Comparison of ENCODE assay signal across 8 cellular contexts in the genomic region with DNA sequence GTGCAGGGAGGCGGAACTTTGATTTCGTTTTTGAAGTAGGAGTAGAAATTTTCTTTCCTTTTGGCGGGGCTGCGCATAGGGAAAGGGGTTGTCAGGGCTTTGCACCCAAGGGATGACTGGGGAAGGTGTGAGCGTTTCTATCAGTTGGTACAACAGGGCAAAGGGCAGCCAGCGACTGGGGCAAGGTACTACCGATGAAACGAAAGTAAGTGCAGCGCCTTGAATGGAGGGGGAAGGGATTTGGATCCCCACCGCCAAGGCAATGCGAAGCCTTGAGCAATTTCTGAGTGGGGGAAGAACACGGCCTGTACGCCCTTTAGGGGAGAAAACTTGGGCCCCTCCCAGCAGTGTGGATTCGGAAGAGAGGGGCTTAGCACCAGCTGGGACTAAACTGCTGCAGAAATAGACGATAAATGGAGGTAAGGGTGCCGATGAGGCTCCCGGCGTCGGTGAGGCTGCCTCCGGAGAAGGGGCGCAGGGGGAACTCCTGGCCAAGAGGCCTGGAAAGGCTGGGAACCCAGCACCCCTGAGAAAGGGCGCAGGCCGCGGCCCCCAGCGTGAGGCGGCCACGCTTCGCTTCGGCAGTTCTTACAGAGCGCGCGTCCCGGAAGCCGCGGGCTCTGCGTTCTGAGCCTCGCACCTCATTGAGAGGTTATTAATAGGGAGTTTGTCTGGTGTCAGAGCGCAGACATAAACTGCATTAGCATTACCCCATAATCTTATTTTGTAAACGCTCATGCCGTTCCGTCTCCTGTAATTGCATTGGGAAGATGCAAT. TPM values are rescaled to one million over a fixed set of nuclear protein-coding genes. Genes with fewer than 3 reads are reported as not detected.
DNase-seq lines count a peak whose midpoint lies in the region; ATAC-seq, FAIRE-seq and TF ChIP-seq lines count a peak whose summit lies in the region.

No MANE protein-coding gene starts in this region.

- ATAC-seq in lung (ENCODE audit: insufficient read depth, low FRiP score): no peak

- H3K4me3 ChIP-seq in BLaER1: peak overlapping the region; percentile 49
- peak overlapping the region; percentile 38 for H3K4me3 ChIP-seq in HL-60 (replicated peaks; ENCODE audit: insufficient read depth, low read length)
- H3K4me3 ChIP-seq in astrocyte of the cerebellum (ENCODE audit: low read depth, low read length): peak overlapping the region; percentile 36
- H3K4me3 ChIP-seq in lung: peak overlapping the region; percentile 33
- peak overlapping the region; percentile 47 to 68 (median 62) for H3K4me3 ChIP-seq in transverse colon

- intact Hi-C loops in transverse colon (cut with DNase I; ENCODE audit: low total_unique reads): no loop called here

- H3K9me3 ChIP-seq in BLaER1 (no peaks in the 10 kb centered on the region), lung (ENCODE audit: control insufficient read depth in 2 of 2, insufficient read depth in 1 of 2, low read length in 1 of 2) (peaks cover 0 to 2% of the 10 kb centered on the region in 2 donors), transverse colon (no peaks in the 10 kb centered on the region)

- H4K20me1 ChIP-seq in BLaER1: peaks cover 48% of the 10 kb centered on the region

- peak overlapping the region; percentile 83 for H3K4me2 ChIP-seq in BLaER1

- H3K27ac ChIP-seq in BLaER1 (no peak overlapping the region), HL-60 (replicated peaks) (no peak overlapping the region), lung (ENCODE audit: low read depth in 1 of 2, low read length in 1 of 2) (no peak overlapping the region), transverse colon (peak overlapping the region in 3 of 4 donors; percentile 52 to 72 (median 58))

- no peak for TF ChIP-seq EP300 in transverse colon (IDR thresholded peaks at IDR 0.05; ENCODE audit: low read depth)

- FAIRE-seq in GM12892 (lab: Jason Lieb, UNC): no peak

- TF ChIP-seq POLR2A in transverse colon (IDR thresholded peaks at IDR 0.05) (peak; percentile 27), GM12892 (IDR thresholded peaks at IDR 0.05; ENCODE audit: low read depth, low read length) (no peak)

- H3K36me3 ChIP-seq in BLaER1 (no peaks in the 10 kb centered on the region), lung (ENCODE audit: control insufficient read depth in 2 of 2, insufficient read depth in 2 of 2, low read length in 2 of 2) (no peaks in the 10 kb centered on the region), transverse colon (no peaks in the 10 kb centered on the region)

- TF ChIP-seq CTCF in HL-60 (IDR thresholded peaks at IDR 0.05; ENCODE audit: insufficient read depth, low read length) (no peak), astrocyte of the cerebellum (IDR thresholded peaks at IDR 0.05; ENCODE audit: low read depth, low read length, missing control alignments) (no peak), lung (IDR thresholded peaks at IDR 0.05; ENCODE audit: control extremely low read depth, extremely low read depth) (no peak), transverse colon (IDR thresholded peaks at IDR 0.05) (no peak)

- DNase-seq in HL-60 (ENCODE audit: low read depth in 1 of 2, low spot score in 1 of 2): no peak
- DNase-seq in astrocyte of the cerebellum (ENCODE audit: low read depth): no peak
- DNase-seq in lung (ENCODE audit: low spot score): no peak
- DNase-seq in transverse colon: peak; percentile 74
- DNase-seq in GM12892 (ENCODE audit: insufficient read length): no peak
- no peak for DNase-seq in DMS79 treated with DMSO at 0.1 percent for 48 hours (lab: John Stamatoyannopoulos, UW)
- DNase-seq in NCI-H1092 (lab: John Stamatoyannopoulos, UW): no peak

- peaks cover 79% of the 10 kb centered on the region for H3K27me3 ChIP-seq in BLaER1
- peaks cover 69% of the 10 kb centered on the region for H3K27me3 ChIP-seq in HL-60 (ENCODE audit: insufficient read depth, poor library complexity, severe bottlenecking)
- no peaks in the 10 kb centered on the region for H3K27me3 ChIP-seq in lung (ENCODE audit: control insufficient read depth, insufficient read depth)
- peaks cover 86% of the 10 kb centered on the region for H3K27me3 ChIP-seq in transverse colon

- WGBS in lung, 2 donors: 7 to 8% methylated on average over 41 of the region's 41 CpGs
- WGBS in transverse colon (ENCODE audit: low coverage in 1 of 2), 2 donors: 5 to 7% methylated on average over 13 to 39 of the region's 41 CpGs

- no peak overlapping the region for H3K9ac ChIP-seq in BLaER1

- in situ Hi-C loops in astrocyte of the cerebellum (cut with HindIII; ENCODE audit: low sequenced_read_pairs) (no loop called here), transverse colon (cut with MboI; ENCODE audit: low pct_ligation_motif_present in 1 of 4, low pct_unique_long_range_greater_than_20kb in 1 of 4, low sequenced_read_pairs in 3 of 4) (no loop called here)

- peaks cover 34% of the 10 kb centered on the region for H3K4me1 ChIP-seq in BLaER1
- H3K4me1 ChIP-seq in lung (ENCODE audit: control insufficient read depth in 2 of 2, insufficient read depth in 2 of 2, low read length in 2 of 2): peaks cover 0 to 6% of the 10 kb centered on the region in 2 donors
- H3K4me1 ChIP-seq in transverse colon: peaks cover 6 to 31% (median 21%) of the 10 kb centered on the region in 4 donors

RNA-seq across cellular contexts. Expression of gene TLX1, which starts 10.0 kb away (rescaled TPM):
- total RNA-seq in lung (not detected), transverse colon (under 1 TPM in 2 of 4 donors, not detected in 2; 0.14 to 0.60 TPM)
- polyA plus RNA-seq in lung: not detected
- not detected for polyA plus RNA-seq in GM12892 (2012; ENCODE audit: missing spikeins)

RNA-seq across cellular contexts. Expression of gene KAZALD1, which starts 59.3 kb away (rescaled TPM):
- 10 to 100 TPM in 1 of 2 donors, 1 to 10 TPM in 1; 8.2 to 12.1 TPM for total RNA-seq in lung
- polyA plus RNA-seq in lung: 1 to 10 TPM; 4.1 to 6.5 TPM
- total RNA-seq in transverse colon: 10 to 100 TPM in 2 of 4 donors, 1 to 10 TPM in 2; 3.8 to 18.8 (median 10.0) TPM
- 0.66 TPM for polyA plus RNA-seq in GM12892 (2012; ENCODE audit: missing spikeins)

Comparison
In these comparisons a context has a peak if more than half of its experiments do, and no peak if none do; other contexts are left out.
1. H3K27ac ChIP-seq: peak in transverse colon (3 of 4); none in BLaER1 (single experiment), HL-60 (single experiment) and lung (0 of 2).
2. Peak in every context shown above with its lines, with median percentiles within 50 percentile points of each other: H3K4me3 ChIP-seq.